ENCODE assay signal across 23 cellular contexts in genomic region chr21:27817061-27817460, GRCh38.
A peak's percentile ranks its signal among the peaks of the same experiment; 100 is the strongest.
DNase-seq lines count a peak whose midpoint lies in the region; ATAC-seq, FAIRE-seq and TF ChIP-seq lines count a peak whose summit lies in the region.
"Had no signal": no experiment of that assay in that cellular context is flagged by ENCODE, and none has a peak within 500 bp of the region (broad histone marks: within the 10 kb centered on the region; RNA-seq: fewer than 3 reads in every experiment).

No MANE protein-coding gene starts in this region.

- H3K9ac ChIP-seq in neural progenitor cell = no peak overlapping the region

- no peaks in the 10 kb centered on the region for H3K4me1 Mint-ChIP-seq in neural progenitor cell
- H3K4me1 Mint-ChIP-seq: naive B cell, WTC11 had no signal

- no peak for TF ChIP-seq EP300 in sigmoid colon (IDR thresholded peaks at IDR 0.05)

- no peaks in the 10 kb centered on the region for H3F3A ChIP-seq in neural progenitor cell (ENCODE audit: low read depth)

- TF ChIP-seq POLR2A in sigmoid colon (IDR thresholded peaks at IDR 0.05) = no peak

- FAIRE-seq in GM19239 (lab: Jason Lieb, UNC) = no peak
- FAIRE-seq: G401.6, HTR-8/SVneo had no signal

- 7 to 49% methylated on average over 1 of the region's 1 CpG for whole genome bisulfite sequencing in sigmoid colon, 2 donors

- no peak overlapping the region for H3K4me3 Mint-ChIP-seq in neural progenitor cell
- H3K4me3 Mint-ChIP-seq: activated CD8-positive, alpha-beta T cell treated with anti-CD3 and anti-CD28 coated beads for 36 hours; CD4-positive, alpha-beta T cell; naive B cell; WTC11 had no signal

- H3K36me3 Mint-ChIP-seq in neural progenitor cell = no peaks in the 10 kb centered on the region
- H3K36me3 Mint-ChIP-seq: naive B cell, WTC11 had no signal

- H3K27me3 Mint-ChIP-seq in neural progenitor cell (ENCODE audit: insufficient read depth, low read depth) = no peaks in the 10 kb centered on the region
- H3K27me3 Mint-ChIP-seq: activated CD8-positive, alpha-beta T cell treated with anti-CD3 and anti-CD28 coated beads for 36 hours; CD4-positive, alpha-beta T cell; naive B cell had no signal

- H3K27ac ChIP-seq in left lung = peak overlapping the region in 1 of 2 donors; percentile 88
- H3K27ac ChIP-seq in sigmoid colon = peak overlapping the region; percentile 45 to 68 (median 61)
- H3K27ac ChIP-seq in neural progenitor cell = no peak overlapping the region
- H3K27ac ChIP-seq: colonic mucosa had no signal

- no peak overlapping the region for H2AFZ ChIP-seq in neural progenitor cell (replicated peaks)

- intact Hi-C loops in left lung (cut with DNase I) (no loop called here), sigmoid colon (cut with DNase I) (loop anchor here (10.0 kb wide), 1 partner anchor 972 kb away; the partner anchor contains the start of gene ADAMTS1)

- H3K27me3 ChIP-seq in left lung = no peaks in the 10 kb centered on the region
- no peaks in the 10 kb centered on the region for H3K27me3 ChIP-seq in sigmoid colon
- H3K27me3 ChIP-seq in neural progenitor cell = no peaks in the 10 kb centered on the region
- H3K27me3 ChIP-seq: colonic mucosa had no signal

- peak; percentile 6 for DNase-seq in RPMI7951 (ENCODE audit: low read depth)
- peak; percentile 5 for DNase-seq in fibroblast of the conjunctiva (ENCODE audit: low read depth)
- no peak for DNase-seq in left lung
- DNase-seq in sigmoid colon = no peak
- DNase-seq in neural progenitor cell (ENCODE audit: low spot score) = no peak
- no peak for DNase-seq in medulla oblongata (ENCODE audit: extremely low spot score)
- DNase-seq in GM19239 (ENCODE audit: insufficient read length, low spot score) = no peak
- no peak for DNase-seq in NCI-H146 treated with DMSO at 0.1 percent for 48 hours (lab: John Stamatoyannopoulos, UW; ENCODE audit: unreplicated experiment)
- DNase-seq: activated CD8-positive, alpha-beta T cell treated with anti-CD3 and anti-CD28 coated beads for 36 hours; activated naive CD4-positive, alpha-beta T cell treated with anti-CD3 and anti-CD28 coated beads, Interleukin-2, amount 50 U/mL, for 16 hours; activated T-cell treated with anti-CD3 and anti-CD28 coated beads, Interleukin-2, amount 50 U/mL, for 1 hour; CD4-positive, alpha-beta T cell; colonic mucosa; naive B cell; NCI-H1105; NCI-H524; posterior cingulate gyrus; SIG-M5; stimulated activated CD4-positive, alpha-beta T cell treated with anti-CD3 and anti-CD28 coated beads, Interleukin-4, amount 100 ng/mL, for 4 hours; substantia nigra had no signal

- no peak for TF ChIP-seq CTCF in left lung (IDR thresholded peaks at IDR 0.05)
- TF ChIP-seq CTCF in sigmoid colon (IDR thresholded peaks at IDR 0.05) = no peak
- no peak for TF ChIP-seq CTCF in neural progenitor cell (IDR thresholded peaks at IDR 0.05)

- ATAC-seq in left lung = peak; percentile 19
- ATAC-seq: activated CD8-positive, alpha-beta T cell treated with anti-CD3 and anti-CD28 coated beads for 36 hours; WTC11 had no signal

- H3K27ac Mint-ChIP-seq in neural progenitor cell = no peak overlapping the region
- H3K27ac Mint-ChIP-seq: activated CD8-positive, alpha-beta T cell treated with anti-CD3 and anti-CD28 coated beads for 36 hours; CD4-positive, alpha-beta T cell; naive B cell; WTC11 had no signal

- H3K9me3 Mint-ChIP-seq in neural progenitor cell = no peaks in the 10 kb centered on the region
- H3K9me3 Mint-ChIP-seq: activated CD8-positive, alpha-beta T cell treated with anti-CD3 and anti-CD28 coated beads for 36 hours; CD4-positive, alpha-beta T cell; WTC11 had no signal

- H3K4me3 ChIP-seq in left lung (no peak overlapping the region), sigmoid colon (no peak overlapping the region), neural progenitor cell (no peak overlapping the region)
- H3K4me3 ChIP-seq: colonic mucosa had no signal

- H3K79me2 ChIP-seq in neural progenitor cell (ENCODE audit: low read depth) = no peaks in the 10 kb centered on the region

- H3K9me3 ChIP-seq in left lung (no peaks in the 10 kb centered on the region), sigmoid colon (no peaks in the 10 kb centered on the region), neural progenitor cell (ENCODE audit: low read depth) (no peaks in the 10 kb centered on the region)
- H3K9me3 ChIP-seq: colonic mucosa had no signal

- H4K20me1 ChIP-seq in neural progenitor cell (ENCODE audit: low read depth) = no peaks in the 10 kb centered on the region

- H3K4me2 ChIP-seq in neural progenitor cell = no peak overlapping the region

- H3K36me3 ChIP-seq in left lung (no peaks in the 10 kb centered on the region), sigmoid colon (no peaks in the 10 kb centered on the region), neural progenitor cell (no peaks in the 10 kb centered on the region)
- H3K36me3 ChIP-seq: colonic mucosa had no signal

- H3K4me1 ChIP-seq in left lung (peaks cover 0 to 7% of the 10 kb centered on the region in 2 donors), sigmoid colon (peaks cover 0 to 49% (median 37%) of the 10 kb centered on the region in 4 donors), neural progenitor cell (no peaks in the 10 kb centered on the region)
- H3K4me1 ChIP-seq: colonic mucosa had no signal

Comparison
In these comparisons a context has a peak if more than half of its experiments do, and no peak if none do; other contexts are left out.
1. DNase-seq: peak in RPMI7951 (single experiment) and fibroblast of the conjunctiva (single experiment); none in left lung (0 of 2), sigmoid colon (single experiment), neural progenitor cell (single experiment), medulla oblongata (single experiment), GM19239 (single experiment) and NCI-H146 treated with DMSO at 0.1 percent for 48 hours (single experiment).